Comparison of ENCODE assay signal across 19 cellular contexts in the genomic region with DNA sequence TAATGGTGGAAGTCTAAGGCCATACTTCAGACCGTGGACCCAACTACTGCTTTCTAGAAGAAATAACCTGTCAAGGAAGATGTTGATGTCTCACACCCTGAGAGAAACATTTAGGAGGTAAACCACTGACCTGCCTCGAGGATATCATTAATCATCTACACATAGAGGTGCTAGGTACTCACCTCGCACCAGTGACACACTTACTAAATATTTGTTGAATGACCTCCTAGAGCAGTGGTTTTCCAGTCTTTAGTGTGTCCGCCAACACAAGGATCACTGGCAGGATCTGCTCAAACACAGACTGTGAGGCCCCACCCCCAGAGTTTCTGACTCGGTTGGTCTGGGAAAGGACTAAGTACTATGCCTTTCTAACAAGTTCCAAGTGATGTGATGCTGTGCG.
"Had no signal": no experiment of that assay in that cellular context is flagged by ENCODE, and none has a peak within 500 bp of the region (broad histone marks: within the 10 kb centered on the region; RNA-seq: fewer than 3 reads in every experiment).

No MANE protein-coding gene starts in this region.

- H3K27me3 ChIP-seq: ascending aorta, neural progenitor cell, stomach, testis, upper lobe of left lung had no signal

- H3K4me2 ChIP-seq: neural progenitor cell had no signal

- FAIRE-seq: frontal cortex, TTC549 had no signal

- H3K9ac ChIP-seq: neural progenitor cell had no signal

- ATAC-seq: left ventricle myocardium superior, mucosa of descending colon, right cardiac atrium had no signal

- H3K27me3 Mint-ChIP-seq: activated naive CD4-positive, alpha-beta T cell treated with anti-CD3 and anti-CD28 coated beads, Interleukin-2, amount 50 U/mL, for 24 hours had no signal

- H3K36me3 Mint-ChIP-seq: memory B cell, naive B cell had no signal

- H3K4me3 Mint-ChIP-seq: activated naive CD4-positive, alpha-beta T cell treated with anti-CD3 and anti-CD28 coated beads, Interleukin-2, amount 50 U/mL, for 24 hours; memory B cell; naive B cell; neural progenitor cell had no signal

- DNase-seq: activated CD4-positive, alpha-beta T cell treated with anti-CD3 and anti-CD28 coated beads, Interleukin-2, amount 50 U/mL, for 4 hours; activated gamma-delta T cell; erythroblast; head of caudate nucleus; left ventricle myocardium superior; mucosa of descending colon; naive B cell; right cardiac atrium; stomach; T-helper 2 cell; testis; upper lobe of left lung had no signal

- H3K4me1 ChIP-seq: ascending aorta, neural progenitor cell, prostate gland, testis, upper lobe of left lung had no signal

- H3K4me3 ChIP-seq: ascending aorta, mucosa of descending colon, neural progenitor cell, prostate gland, stomach, testis, upper lobe of left lung had no signal

- H3K27ac Mint-ChIP-seq: activated naive CD4-positive, alpha-beta T cell treated with anti-CD3 and anti-CD28 coated beads, Interleukin-2, amount 50 U/mL, for 24 hours; memory B cell; naive B cell; neural progenitor cell had no signal

- H3K9me3 ChIP-seq: ascending aorta, mucosa of descending colon, prostate gland, stomach, testis, upper lobe of left lung had no signal

- H3K36me3 ChIP-seq: ascending aorta, neural progenitor cell, prostate gland, upper lobe of left lung had no signal

- H3K27ac ChIP-seq: ascending aorta, neural progenitor cell, prostate gland, stomach, testis, upper lobe of left lung had no signal

- H3K4me1 Mint-ChIP-seq: memory B cell, naive B cell had no signal

- H2AFZ ChIP-seq: neural progenitor cell had no signal

- H3K9me3 Mint-ChIP-seq: activated naive CD4-positive, alpha-beta T cell treated with anti-CD3 and anti-CD28 coated beads, Interleukin-2, amount 50 U/mL, for 24 hours; memory B cell; neural progenitor cell had no signal
